Comparison of ENCODE assay signal across 1 cellular context in the genomic region with DNA sequence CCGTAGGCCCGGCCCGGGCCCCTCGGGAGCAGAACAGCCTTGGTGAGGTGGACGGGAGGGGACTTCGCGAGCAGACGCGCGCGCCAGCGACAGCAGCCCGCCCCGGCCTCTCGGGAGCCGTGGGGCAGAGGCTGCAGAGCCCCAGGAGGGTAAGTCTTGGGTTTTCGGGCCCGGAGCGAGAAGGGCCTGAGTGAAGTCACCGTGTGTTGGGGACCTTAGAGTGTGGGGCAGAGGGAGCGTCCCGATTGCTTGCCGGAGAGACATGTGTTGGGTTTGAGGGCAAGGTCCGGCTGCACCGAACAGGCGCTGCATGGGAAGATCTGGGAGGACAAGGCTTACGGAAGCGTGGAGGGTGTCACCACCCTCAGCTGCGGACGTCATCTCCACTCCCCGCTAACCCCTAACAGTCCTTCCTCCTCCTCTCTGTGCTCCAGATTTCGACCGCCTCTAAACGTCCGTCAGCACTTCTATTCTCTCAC.
TF ChIP-seq lines count a peak whose summit lies in the region.

No MANE protein-coding gene starts in this region.

TF ChIP-seq in HepG2, 621 proteins besides CTCF, POLR2A, EP300 and RAD21 (continued from another document):
- TF ChIP-seq, protein P1, sequence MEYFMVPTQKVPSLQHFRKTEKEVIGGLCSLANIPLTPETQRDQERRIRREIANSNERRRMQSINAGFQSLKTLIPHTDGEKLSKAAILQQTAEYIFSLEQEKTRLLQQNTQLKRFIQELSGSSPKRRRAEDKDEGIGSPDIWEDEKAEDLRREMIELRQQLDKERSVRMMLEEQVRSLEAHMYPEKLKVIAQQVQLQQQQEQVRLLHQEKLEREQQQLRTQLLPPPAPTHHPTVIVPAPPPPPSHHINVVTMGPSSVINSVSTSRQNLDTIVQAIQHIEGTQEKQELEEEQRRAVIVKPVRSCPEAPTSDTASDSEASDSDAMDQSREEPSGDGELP (IDR thresholded peaks at IDR 0.05; ENCODE audit: borderline replicate concordance, low read depth) = peak; percentile 59; the same call in 1 of the 2 replicates
- TF ChIP-seq HNF4G (IDR thresholded peaks at IDR 0.05; ENCODE audit: borderline replicate concordance, low read depth, low read length) (peak; percentile 44; the same call in 1 of the 2 replicates), HNF4G (CRISPR knock-in tag; IDR thresholded peaks at IDR 0.05; ENCODE audit: borderline replicate concordance, low read depth) (peak; percentile 42; the same call in 1 of the 2 replicates), SMAD3 (CRISPR knock-in tag; IDR thresholded peaks at IDR 0.05) (0 out of 2 replicates have a peak, but pooled peaks have one; percentile 38), DMAP1 (CRISPR knock-in tag; IDR thresholded peaks at IDR 0.05) (peak; percentile 77), SIX1 (CRISPR knock-in tag; IDR thresholded peaks at IDR 0.05; ENCODE audit: borderline replicate concordance) (0 out of 2 replicates have a peak, but pooled peaks have one; percentile 11), MYC (CRISPR knock-in tag; IDR thresholded peaks at IDR 0.05; ENCODE audit: borderline replicate concordance) (peak; percentile 86), RFXAP (CRISPR knock-in tag; IDR thresholded peaks at IDR 0.05; ENCODE audit: borderline replicate concordance) (0 out of 2 replicates have a peak, but pooled peaks have one; percentile 29), TAF1 (CRISPR knock-in tag; IDR thresholded peaks at IDR 0.05) (peak; percentile 50), MIER3 (CRISPR knock-in tag; IDR thresholded peaks at IDR 0.05; ENCODE audit: borderline replicate concordance) (peak; percentile 55; the same call in 1 of the 2 replicates), ZNF451 (CRISPR knock-in tag; IDR thresholded peaks at IDR 0.05) (0 out of 2 replicates have a peak, but pooled peaks have one; percentile 20), HOXA3 (CRISPR knock-in tag; IDR thresholded peaks at IDR 0.05) (peak; percentile 44; the same call in 1 of the 2 replicates), POLR2G (IDR thresholded peaks at IDR 0.05; ENCODE audit: low read depth, low read length) (peak; percentile 65)
- TF ChIP-seq, protein P2, sequence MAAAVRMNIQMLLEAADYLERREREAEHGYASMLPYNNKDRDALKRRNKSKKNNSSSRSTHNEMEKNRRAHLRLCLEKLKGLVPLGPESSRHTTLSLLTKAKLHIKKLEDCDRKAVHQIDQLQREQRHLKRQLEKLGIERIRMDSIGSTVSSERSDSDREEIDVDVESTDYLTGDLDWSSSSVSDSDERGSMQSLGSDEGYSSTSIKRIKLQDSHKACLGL (CRISPR knock-in tag; IDR thresholded peaks at IDR 0.05) = peak; percentile 59; the same call in 1 of the 2 replicates
- TF ChIP-seq, protein P3, sequence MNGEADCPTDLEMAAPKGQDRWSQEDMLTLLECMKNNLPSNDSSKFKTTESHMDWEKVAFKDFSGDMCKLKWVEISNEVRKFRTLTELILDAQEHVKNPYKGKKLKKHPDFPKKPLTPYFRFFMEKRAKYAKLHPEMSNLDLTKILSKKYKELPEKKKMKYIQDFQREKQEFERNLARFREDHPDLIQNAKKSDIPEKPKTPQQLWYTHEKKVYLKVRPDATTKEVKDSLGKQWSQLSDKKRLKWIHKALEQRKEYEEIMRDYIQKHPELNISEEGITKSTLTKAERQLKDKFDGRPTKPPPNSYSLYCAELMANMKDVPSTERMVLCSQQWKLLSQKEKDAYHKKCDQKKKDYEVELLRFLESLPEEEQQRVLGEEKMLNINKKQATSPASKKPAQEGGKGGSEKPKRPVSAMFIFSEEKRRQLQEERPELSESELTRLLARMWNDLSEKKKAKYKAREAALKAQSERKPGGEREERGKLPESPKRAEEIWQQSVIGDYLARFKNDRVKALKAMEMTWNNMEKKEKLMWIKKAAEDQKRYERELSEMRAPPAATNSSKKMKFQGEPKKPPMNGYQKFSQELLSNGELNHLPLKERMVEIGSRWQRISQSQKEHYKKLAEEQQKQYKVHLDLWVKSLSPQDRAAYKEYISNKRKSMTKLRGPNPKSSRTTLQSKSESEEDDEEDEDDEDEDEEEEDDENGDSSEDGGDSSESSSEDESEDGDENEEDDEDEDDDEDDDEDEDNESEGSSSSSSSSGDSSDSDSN (CRISPR knock-in tag; IDR thresholded peaks at IDR 0.05) = peak; percentile 71; the same call in 1 of the 2 replicates
- TF ChIP-seq, protein P4, sequence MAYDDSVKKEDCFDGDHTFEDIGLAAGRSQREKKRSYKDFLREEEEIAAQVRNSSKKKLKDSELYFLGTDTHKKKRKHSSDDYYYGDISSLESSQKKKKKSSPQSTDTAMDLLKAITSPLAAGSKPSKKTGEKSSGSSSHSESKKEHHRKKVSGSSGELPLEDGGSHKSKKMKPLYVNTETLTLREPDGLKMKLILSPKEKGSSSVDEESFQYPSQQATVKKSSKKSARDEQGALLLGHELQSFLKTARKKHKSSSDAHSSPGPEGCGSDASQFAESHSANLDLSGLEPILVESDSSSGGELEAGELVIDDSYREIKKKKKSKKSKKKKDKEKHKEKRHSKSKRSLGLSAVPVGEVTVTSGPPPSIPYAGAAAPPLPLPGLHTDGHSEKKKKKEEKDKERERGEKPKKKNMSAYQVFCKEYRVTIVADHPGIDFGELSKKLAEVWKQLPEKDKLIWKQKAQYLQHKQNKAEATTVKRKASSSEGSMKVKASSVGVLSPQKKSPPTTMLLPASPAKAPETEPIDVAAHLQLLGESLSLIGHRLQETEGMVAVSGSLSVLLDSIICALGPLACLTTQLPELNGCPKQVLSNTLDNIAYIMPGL (CRISPR knock-in tag; IDR thresholded peaks at IDR 0.05; ENCODE audit: borderline replicate concordance in 1 of 2, low read depth in 1 of 2) = peak in 1 of 2 experiments; percentile 64; a peak in 3 of 4 replicates
- TF ChIP-seq, protein P5, sequence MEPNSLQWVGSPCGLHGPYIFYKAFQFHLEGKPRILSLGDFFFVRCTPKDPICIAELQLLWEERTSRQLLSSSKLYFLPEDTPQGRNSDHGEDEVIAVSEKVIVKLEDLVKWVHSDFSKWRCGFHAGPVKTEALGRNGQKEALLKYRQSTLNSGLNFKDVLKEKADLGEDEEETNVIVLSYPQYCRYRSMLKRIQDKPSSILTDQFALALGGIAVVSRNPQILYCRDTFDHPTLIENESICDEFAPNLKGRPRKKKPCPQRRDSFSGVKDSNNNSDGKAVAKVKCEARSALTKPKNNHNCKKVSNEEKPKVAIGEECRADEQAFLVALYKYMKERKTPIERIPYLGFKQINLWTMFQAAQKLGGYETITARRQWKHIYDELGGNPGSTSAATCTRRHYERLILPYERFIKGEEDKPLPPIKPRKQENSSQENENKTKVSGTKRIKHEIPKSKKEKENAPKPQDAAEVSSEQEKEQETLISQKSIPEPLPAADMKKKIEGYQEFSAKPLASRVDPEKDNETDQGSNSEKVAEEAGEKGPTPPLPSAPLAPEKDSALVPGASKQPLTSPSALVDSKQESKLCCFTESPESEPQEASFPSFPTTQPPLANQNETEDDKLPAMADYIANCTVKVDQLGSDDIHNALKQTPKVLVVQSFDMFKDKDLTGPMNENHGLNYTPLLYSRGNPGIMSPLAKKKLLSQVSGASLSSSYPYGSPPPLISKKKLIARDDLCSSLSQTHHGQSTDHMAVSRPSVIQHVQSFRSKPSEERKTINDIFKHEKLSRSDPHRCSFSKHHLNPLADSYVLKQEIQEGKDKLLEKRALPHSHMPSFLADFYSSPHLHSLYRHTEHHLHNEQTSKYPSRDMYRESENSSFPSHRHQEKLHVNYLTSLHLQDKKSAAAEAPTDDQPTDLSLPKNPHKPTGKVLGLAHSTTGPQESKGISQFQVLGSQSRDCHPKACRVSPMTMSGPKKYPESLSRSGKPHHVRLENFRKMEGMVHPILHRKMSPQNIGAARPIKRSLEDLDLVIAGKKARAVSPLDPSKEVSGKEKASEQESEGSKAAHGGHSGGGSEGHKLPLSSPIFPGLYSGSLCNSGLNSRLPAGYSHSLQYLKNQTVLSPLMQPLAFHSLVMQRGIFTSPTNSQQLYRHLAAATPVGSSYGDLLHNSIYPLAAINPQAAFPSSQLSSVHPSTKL (CRISPR knock-in tag; IDR thresholded peaks at IDR 0.05) = peak; percentile 18; the same call in 1 of the 2 replicates
- TF ChIP-seq, protein P6, sequence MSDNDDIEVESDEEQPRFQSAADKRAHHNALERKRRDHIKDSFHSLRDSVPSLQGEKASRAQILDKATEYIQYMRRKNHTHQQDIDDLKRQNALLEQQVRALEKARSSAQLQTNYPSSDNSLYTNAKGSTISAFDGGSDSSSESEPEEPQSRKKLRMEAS (IDR thresholded peaks at IDR 0.05) = peak; percentile 87
- TF ChIP-seq, protein P7, sequence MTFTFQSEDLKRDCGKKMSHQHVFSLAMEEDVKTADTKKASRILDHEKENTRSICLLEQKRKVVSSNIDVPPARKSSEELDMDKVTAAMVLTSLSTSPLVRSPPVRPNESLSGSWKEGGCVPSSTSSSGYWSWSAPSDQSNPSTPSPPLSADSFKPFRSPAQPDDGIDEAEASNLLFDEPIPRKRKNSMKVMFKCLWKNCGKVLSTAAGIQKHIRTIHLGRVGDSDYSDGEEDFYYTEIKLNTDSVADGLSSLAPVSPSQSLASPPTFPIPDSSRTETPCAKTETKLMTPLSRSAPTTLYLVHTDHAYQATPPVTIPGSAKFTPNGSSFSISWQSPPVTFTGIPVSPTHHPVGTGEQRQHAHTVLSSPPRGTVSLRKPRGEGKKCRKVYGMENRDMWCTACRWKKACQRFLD (CRISPR knock-in tag; IDR thresholded peaks at IDR 0.05; ENCODE audit: borderline replicate concordance) = peak; percentile 21; the same call in 1 of the 2 replicates
